ENCODE assay signal across 1 cellular context in genomic region chr1:23685197-23685596, GRCh38.
A peak's percentile ranks its signal among the peaks of the same experiment; 100 is the strongest.
TF ChIP-seq lines count a peak whose summit lies in the region.
"Not testable (repeated sequence)": the region's sequence is repeated elsewhere in the genome, so short reads cannot be mapped to it uniquely, and the experiment has no call there.

No MANE protein-coding gene starts in this region.

TF ChIP-seq in K562, 482 proteins besides CTCF, POLR2A, EP300 and RAD21 (continued from another document):
- TF ChIP-seq ZBTB40 (IDR thresholded peaks at IDR 0.05) (peak; percentile 46; the same call in 1 of the 2 replicates), NCOR1 (IDR thresholded peaks at IDR 0.05) (0 out of 2 replicates have a peak, but pooled peaks have one; percentile 4), CBFA2T3 (IDR thresholded peaks at IDR 0.05) (peak; percentile 66), SPI1 (IDR thresholded peaks at IDR 0.05; ENCODE audit: borderline replicate concordance, low read depth, low read length) (peak; percentile 85), MTA2 (IDR thresholded peaks at IDR 0.05; ENCODE audit: low read depth) (0 out of 2 replicates have a peak, but pooled peaks have one; percentile 16), KDM1A (IDR thresholded peaks at IDR 0.05) (peak in 1 of 2 experiments; percentile 46; a peak in 2 of 4 replicates), SMARCA4 (IDR thresholded peaks at IDR 0.05) (0 out of 2 replicates have a peak, but pooled peaks have one; percentile 23), TEAD4 (IDR thresholded peaks at IDR 0.05; ENCODE audit: low read length) (peak; percentile 41; the same call in 1 of the 2 replicates), SMARCE1 (IDR thresholded peaks at IDR 0.05) (peak; percentile 71; the same call in 1 of the 2 replicates), TCF3 (CRISPR knock-in tag; IDR thresholded peaks at IDR 0.05) (peak; percentile 53)
- not testable (repeated sequence) for TF ChIP-seq ZBTB40 (CRISPR knock-in tag; IDR thresholded peaks at IDR 0.05); TEAD4 (CRISPR knock-in tag; IDR thresholded peaks at IDR 0.05; ENCODE audit: borderline replicate concordance)
